In the genomic region with DNA sequence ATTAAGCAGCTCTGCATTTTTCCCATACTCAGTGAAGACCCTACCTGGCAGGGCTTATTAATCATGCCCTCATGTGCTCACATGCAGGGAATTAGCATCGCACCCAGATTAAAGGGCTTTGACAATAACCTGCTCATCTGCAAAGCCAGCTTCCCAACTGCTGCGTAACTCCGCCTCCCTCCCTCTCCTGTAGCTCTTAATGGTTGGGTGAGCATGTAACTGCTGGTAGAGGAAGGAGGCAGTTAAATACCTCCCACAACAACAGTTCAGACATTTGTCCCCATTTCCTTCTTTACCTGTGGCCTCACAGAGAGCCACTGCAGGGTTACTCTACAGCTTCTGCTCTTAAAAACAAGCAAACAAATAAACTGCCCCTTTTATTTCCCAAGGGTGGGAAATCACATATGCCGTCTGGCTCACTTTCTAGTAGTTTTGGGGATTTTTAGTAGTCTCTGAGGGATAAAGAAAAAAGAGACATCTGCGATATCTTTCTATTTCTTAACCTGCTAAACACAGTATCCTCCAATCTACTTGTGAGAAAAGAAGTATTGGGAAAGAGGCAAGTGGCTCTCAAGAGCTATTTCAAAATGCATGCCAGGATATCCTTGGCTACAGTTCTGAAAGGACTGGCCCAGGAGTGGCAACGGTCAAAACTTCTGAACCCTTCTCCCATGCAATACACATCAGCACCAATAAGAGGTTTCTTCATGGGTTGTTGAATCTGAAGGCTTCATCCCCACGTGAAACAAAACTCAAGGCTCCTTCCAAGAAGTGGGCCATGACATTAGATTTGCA, we compare ENCODE assay signal across 11 cellular contexts.
DNase-seq lines count a peak whose midpoint lies in the region; ATAC-seq, FAIRE-seq and TF ChIP-seq lines count a peak whose summit lies in the region.
"Had no signal": no experiment of that assay in that cellular context is flagged by ENCODE, and none has a peak within 500 bp of the region (broad histone marks: within the 10 kb centered on the region; RNA-seq: fewer than 3 reads in every experiment).

No MANE protein-coding gene starts in this region.

- no peak overlapping the region for H3K4me3 ChIP-seq in BLaER1
- H3K4me3 ChIP-seq in HUES48 (ENCODE audit: low read depth, low read length): peak overlapping the region; percentile 17; the same call in 1 of the 2 replicates
- H3K4me3 ChIP-seq in H1 (ENCODE audit: extremely low read depth in 1 of 4, insufficient read depth in 2 of 4, low read depth in 3 of 4, low read length in 4 of 4): no peak overlapping the region; a peak in 1 of 8 replicates
- H3K4me3 ChIP-seq in transverse colon: no peak overlapping the region

- POLR2A ChIA-PET in H1 (lab: Charles Lee; ENCODE audit: partially characterized antibody): interaction anchor here (1.0 to 1.3 kb wide), 2 partner anchors 9 to 11 kb away, joined by 3 to 6 read pairs; no protein-coding TSS in a partner anchor

- H3K27me3 ChIP-seq in BLaER1 (no peaks in the 10 kb centered on the region), HUES48 (ENCODE audit: control insufficient read depth, insufficient read depth, low read length) (no peaks in the 10 kb centered on the region), H1 (replicated peaks in 1 of 4; ENCODE audit: control insufficient read depth in 3 of 4, extremely low read depth in 1 of 4, insufficient read depth in 3 of 4, low read length in 3 of 4) (no peaks in the 10 kb centered on the region), transverse colon (no peaks in the 10 kb centered on the region)
- H3K27me3 ChIP-seq: BE2C had no signal

- no peaks in the 10 kb centered on the region for H3K79me2 ChIP-seq in H1 (ENCODE audit: control insufficient read depth in 1 of 2, insufficient read depth in 2 of 2, low read length in 2 of 2)
- H3K79me2 ChIP-seq: parathyroid adenoma had no signal

- H3K4ac ChIP-seq in H1 (replicated peaks; ENCODE audit: insufficient read length, low read depth, low read length): no peak overlapping the region

- H3K18ac ChIP-seq in H1 (ENCODE audit: extremely low read depth, low read length): no peak overlapping the region

- in situ Hi-C loops in transverse colon (cut with MboI; ENCODE audit: low pct_ligation_motif_present in 1 of 4, low pct_unique_long_range_greater_than_20kb in 1 of 4, low sequenced_read_pairs in 3 of 4): no loop called here

- no peak overlapping the region for H2BK5ac ChIP-seq in H1 (ENCODE audit: low read depth, low read length)

- no peak overlapping the region for H2AK5ac ChIP-seq in H1 (ENCODE audit: low read depth, low read length)

- H3K36me3 ChIP-seq in BLaER1 (no peaks in the 10 kb centered on the region), HUES48 (ENCODE audit: control insufficient read depth, insufficient read depth, low read length) (no peaks in the 10 kb centered on the region), H1 (ENCODE audit: control insufficient read depth in 2 of 4, insufficient read depth in 4 of 4, low read length in 3 of 4) (no peaks in the 10 kb centered on the region), transverse colon (no peaks in the 10 kb centered on the region)
- H3K36me3 ChIP-seq: BE2C had no signal

- H3K27ac ChIP-seq in BLaER1 (0 out of 2 replicates have a peak overlapping the region, but pooled peaks have one; percentile 42), HUES48 (ENCODE audit: low read depth, low read length) (peak overlapping the region; percentile 46), H1 (ENCODE audit: low read depth, low read length) (no peak overlapping the region), transverse colon (no peak overlapping the region)
- H3K27ac ChIP-seq: parathyroid adenoma had no signal

- TF ChIP-seq RAD21 in H1 (IDR thresholded peaks at IDR 0.05 in 1 of 2, conservative IDR thresholded peaks at IDR 0.05 in 1 of 2; ENCODE audit: low read depth in 2 of 2, low read length in 2 of 2): no peak

- H4K20me1 ChIP-seq in BLaER1: no peaks in the 10 kb centered on the region
- H4K20me1 ChIP-seq in H1 (replicated peaks in 1 of 2; ENCODE audit: control insufficient read depth in 1 of 2, insufficient read depth in 2 of 2, low read length in 2 of 2): no peaks in the 10 kb centered on the region

- H3K9me3 ChIP-seq in BLaER1: no peaks in the 10 kb centered on the region
- H3K9me3 ChIP-seq in HUES48 (ENCODE audit: control insufficient read depth, insufficient read depth, low read length): no peaks in the 10 kb centered on the region
- no peaks in the 10 kb centered on the region for H3K9me3 ChIP-seq in H1 (ENCODE audit: insufficient read depth in 2 of 2, low read depth in 1 of 2, low read length in 1 of 2)
- no peaks in the 10 kb centered on the region for H3K9me3 ChIP-seq in transverse colon
- H3K9me3 ChIP-seq: BE2C had no signal

- DNase-seq in H1 (ENCODE audit: low read depth in 1 of 2, low spot score in 2 of 2) (peak; percentile 39 to 68), Kasumi-1 (lab: John Stamatoyannopoulos, UW) (no peak), NOMO-1 treated with dmso at 0.1 percent for 144 hours (lab: John Stamatoyannopoulos, UW; ENCODE audit: unreplicated experiment) (no peak), transverse colon (no peak)
- DNase-seq: BE2C; stimulated activated naive CD8-positive, alpha-beta T cell treated with anti-CD3 and anti-CD28 coated beads, Interleukin-15, Interleukin-2, amounts not matched to agents 100 U/mL and 50 U/mL, for 24 hours had no signal

- H3K4me1 ChIP-seq in BLaER1: peaks cover 22% of the 10 kb centered on the region
- peaks cover 29% of the 10 kb centered on the region for H3K4me1 ChIP-seq in HUES48 (ENCODE audit: control insufficient read depth, insufficient read depth, low read length)
- H3K4me1 ChIP-seq in H1 (replicated peaks in 1 of 4; ENCODE audit: control insufficient read depth in 3 of 4, insufficient read depth in 4 of 4, low read length in 3 of 4): peaks cover 0 to 19% (median 13%) of the 10 kb centered on the region in 4 experiments
- no peaks in the 10 kb centered on the region for H3K4me1 ChIP-seq in transverse colon
- H3K4me1 ChIP-seq: BE2C had no signal

- no peak overlapping the region for H4K5ac ChIP-seq in H1 (ENCODE audit: insufficient read length, low read depth, low read length)

- H3K9ac ChIP-seq in BLaER1 (no peak overlapping the region), HUES48 (ENCODE audit: low read depth, low read length) (peak overlapping the region; percentile 25; the same call in 1 of the 2 replicates), H1 (replicated peaks in 1 of 4; ENCODE audit: extremely low read depth in 1 of 4, low read depth in 3 of 4, low read length in 3 of 4) (no peak overlapping the region)
- H3K9ac ChIP-seq: parathyroid adenoma had no signal

- CTCF ChIA-PET in H1 (lab: Charles Lee; ENCODE audit: partially characterized antibody): interaction anchor here (0.6 to 1.3 kb wide), 4 partner anchors 9 to 56 kb away, joined by 3 to 4 read pairs (median 4); no protein-coding TSS in a partner anchor

- H3K79me1 ChIP-seq in H1 (ENCODE audit: low read depth, low read length): no peaks in the 10 kb centered on the region

- FAIRE-seq in H1 (lab: Jason Lieb, UNC): peak; percentile 94

- H2BK12ac ChIP-seq in H1 (ENCODE audit: low read depth, low read length): no peak overlapping the region

- H3K23me2 ChIP-seq in H1 (ENCODE audit: low read depth, low read length): no peaks in the 10 kb centered on the region

- WGBS in H1 (ENCODE audit: extremely low coverage in 1 of 2, insufficient coverage in 1 of 2, insufficient read length in 1 of 2, insufficient replicate concordance in 2 of 2, low coverage in 1 of 2, low lambda C conversion rate in 2 of 2, missing lambda C conversion rate in 1 of 2), 2 experiments: 43% methylated on average over 7 of the region's 7 CpGs; no CpG with 5 or more reads in 1 of the 2 experiments
- 79 to 81% methylated on average over 3 to 7 of the region's 7 CpGs for WGBS in transverse colon (ENCODE audit: low coverage in 1 of 2), 2 donors

- intact Hi-C loops in transverse colon (cut with DNase I; ENCODE audit: low total_unique reads): no loop called here

- H3K14ac ChIP-seq in H1 (ENCODE audit: insufficient read length): no peak overlapping the region

- H3K56ac ChIP-seq in H1 (replicated peaks; ENCODE audit: insufficient read length, low read depth, low read length): no peak overlapping the region

- no peak overlapping the region for H2BK120ac ChIP-seq in H1 (replicated peaks; ENCODE audit: low read depth, low read length)

- ATAC-seq in GM19351 (IDR thresholded peaks at IDR 0.05; ENCODE audit: unreplicated experiment): peak; percentile 68
- ATAC-seq in HG03457 (IDR thresholded peaks at IDR 0.05; ENCODE audit: unreplicated experiment): no peak
- ATAC-seq: stimulated activated naive CD8-positive, alpha-beta T cell treated with anti-CD3 and anti-CD28 coated beads, Interleukin-15, Interleukin-2, amounts not matched to agents 100 U/mL and 50 U/mL, for 24 hours had no signal

- TF ChIP-seq EP300 in H1 (IDR thresholded peaks at IDR 0.05; ENCODE audit: borderline replicate concordance in 1 of 2, low read depth in 2 of 2, low read length in 2 of 2) (no peak), transverse colon (IDR thresholded peaks at IDR 0.05; ENCODE audit: low read depth) (no peak)

- no peak overlapping the region for H4K91ac ChIP-seq in H1 (replicated peaks; ENCODE audit: insufficient read length, low read length)

- peak overlapping the region; percentile 50 for H3K4me2 ChIP-seq in BLaER1
- peak overlapping the region; percentile 40 to 45 for H3K4me2 ChIP-seq in H1 (ENCODE audit: insufficient read depth in 1 of 2, low read depth in 2 of 2, low read length in 2 of 2)

- no peak overlapping the region for H4K8ac ChIP-seq in H1 (ENCODE audit: extremely low read depth, insufficient read depth, low read length)

- H2BK20ac ChIP-seq in H1 (ENCODE audit: low read length): no peak overlapping the region

- no peak overlapping the region for H2AFZ ChIP-seq in H1 (ENCODE audit: low read length)
- H2AFZ ChIP-seq: parathyroid adenoma had no signal

- TF ChIP-seq CTCF in H1 (IDR thresholded peaks at IDR 0.05; ENCODE audit: control extremely low read depth in 1 of 3, insufficient read depth in 1 of 3, low read depth in 1 of 3, low read length in 3 of 3): no peak
- TF ChIP-seq CTCF in transverse colon (IDR thresholded peaks at IDR 0.05): no peak

- TF ChIP-seq POLR2A in H1 (IDR thresholded peaks at IDR 0.05; ENCODE audit: control extremely low read depth in 1 of 2, low read depth in 2 of 2, low read length in 2 of 2) (no peak), transverse colon (IDR thresholded peaks at IDR 0.05) (no peak)

- H3K23ac ChIP-seq in H1 (ENCODE audit: insufficient read length): no peak overlapping the region

- no peak overlapping the region for H2BK15ac ChIP-seq in H1 (ENCODE audit: low read length)

TF ChIP-seq in H1, 55 proteins besides CTCF, POLR2A, EP300 and RAD21 (continues in another document):
- TF ChIP-seq KDM1A (IDR thresholded peaks at IDR 0.05; ENCODE audit: borderline replicate concordance, low read length): no peak
- no peak for TF ChIP-seq SIRT6 (IDR thresholded peaks at IDR 0.05; ENCODE audit: low read length)

Comparison
In these comparisons a context has a peak if more than half of its experiments do, and no peak if none do; other contexts are left out.
1. H3K27ac ChIP-seq: peak in BLaER1 (single experiment) and HUES48 (single experiment); none in H1 (single experiment) and transverse colon (0 of 4).
2. DNase-seq: peak in H1 (2 of 2); none in Kasumi-1 (0 of 2), NOMO-1 treated with dmso at 0.1 percent for 144 hours (single experiment) and transverse colon (single experiment).